In genomic region chrX:129769467-129770154, GRCh38 we compare ENCODE assay signal across 9 cellular contexts. TPM values are rescaled to one million over a fixed set of nuclear protein-coding genes. Genes with fewer than 3 reads are reported as not detected.
DNase-seq lines count a peak whose midpoint lies in the region; ATAC-seq and TF ChIP-seq lines count a peak whose summit lies in the region.
"Had no signal": no experiment of that assay in that cellular context is flagged by ENCODE, and none has a peak within 500 bp of the region (broad histone marks: within the 10 kb centered on the region; RNA-seq: fewer than 3 reads in every experiment).

No MANE protein-coding gene starts in this region.

- POLR2A ChIA-PET in CD4-positive, alpha-beta memory T cell (lab: Charles Lee; ENCODE audit: partially characterized antibody) = interaction anchor here (0.8 to 39.3 kb wide), 6 partner anchors 1 to 115 kb away, joined by 3 to 1390 read pairs (median 4); partner anchors contain the start of genes APLN and SASH3

- H3K27me3 Mint-ChIP-seq in CD4-positive, alpha-beta memory T cell = no peaks in the 10 kb centered on the region
- H3K27me3 Mint-ChIP-seq in activated naive CD4-positive, alpha-beta T cell treated with anti-CD3 and anti-CD28 coated beads, Interleukin-2, amount 50 U/mL, for 24 hours = no peaks in the 10 kb centered on the region
- no peaks in the 10 kb centered on the region for H3K27me3 Mint-ChIP-seq in mesothelial cell of epicardium (ENCODE audit: low read depth)

- peak; percentile 75 to 91 (median 83) for DNase-seq in CD4-positive, alpha-beta memory T cell
- DNase-seq in NB4 (ENCODE audit: low read depth) (peak; percentile 92), Right ventricle myocardium superior (no peak), mesothelial cell of epicardium (ENCODE audit: low spot score in 2 of 2, unreplicated experiment in 2 of 2) (no peak)
- no peak for DNase-seq in stimulated activated effector memory CD8-positive, alpha-beta T cell treated with anti-CD3 and anti-CD28 coated beads, Interleukin-12 subunit alpha, Interleukin-12 subunit beta, amount 100 ng/mL, for 72 hours (ENCODE audit: low spot score in 2 of 2)

- TF ChIP-seq CTCF in NB4 (IDR thresholded peaks at IDR 0.05; ENCODE audit: low read depth, low read length) (no peak), mesothelial cell of epicardium (IDR thresholded peaks at IDR 0.05; ENCODE audit: unreplicated experiment) (no peak)

- peak overlapping the region; percentile 77 to 91 (median 90) for H3K27ac Mint-ChIP-seq in CD4-positive, alpha-beta memory T cell
- H3K27ac Mint-ChIP-seq in activated naive CD4-positive, alpha-beta T cell treated with anti-CD3 and anti-CD28 coated beads, Interleukin-2, amount 50 U/mL, for 24 hours = peak overlapping the region; percentile 52
- peak overlapping the region; percentile 86 for H3K27ac Mint-ChIP-seq in stimulated activated effector memory CD8-positive, alpha-beta T cell treated with anti-CD3 and anti-CD28 coated beads, Interleukin-12 subunit alpha, Interleukin-12 subunit beta, amount 100 ng/mL, for 72 hours
- no peak overlapping the region for H3K27ac Mint-ChIP-seq in mesothelial cell of epicardium

- peaks cover 0 to 4% (median 0%) of the 10 kb centered on the region in 8 donors for H3K9me3 Mint-ChIP-seq in CD4-positive, alpha-beta memory T cell
- no peaks in the 10 kb centered on the region for H3K9me3 Mint-ChIP-seq in activated naive CD4-positive, alpha-beta T cell treated with anti-CD3 and anti-CD28 coated beads, Interleukin-2, amount 50 U/mL, for 24 hours
- no peaks in the 10 kb centered on the region for H3K9me3 Mint-ChIP-seq in stimulated activated effector memory CD8-positive, alpha-beta T cell treated with anti-CD3 and anti-CD28 coated beads, Interleukin-12 subunit alpha, Interleukin-12 subunit beta, amount 100 ng/mL, for 72 hours
- H3K9me3 Mint-ChIP-seq in mesothelial cell of epicardium = peaks cover 6% of the 10 kb centered on the region

- no peak overlapping the region for H3K4me3 ChIP-seq in CD4-positive, alpha-beta memory T cell (ENCODE audit: low read length in 2 of 2)
- H3K4me3 ChIP-seq in NB4 (ENCODE audit: low read depth, low read length) = no peak overlapping the region

- intact Hi-C loops in CD4-positive, alpha-beta memory T cell (cut with micrococcal nuclease) = loop anchor here (1.0 to 2.0 kb wide), 3 partner anchors 8 to 13 kb away; no protein-coding TSS in a partner anchor
- intact Hi-C loops in Right ventricle myocardium superior (cut with DNase I) = no loop called here

- CTCF ChIA-PET in CD4-positive, alpha-beta memory T cell (lab: Charles Lee; ENCODE audit: partially characterized antibody) = interaction anchor here (0.7 to 4.1 kb wide), 10 partner anchors 10 to 54 kb away, joined by 3 to 30 read pairs (median 4); partner anchors contain the start of gene SASH3

- no peaks in the 10 kb centered on the region for H3K9me3 ChIP-seq in CD4-positive, alpha-beta memory T cell (ENCODE audit: control insufficient read depth in 1 of 2, low read length in 2 of 2)

- ATAC-seq in GM21717 (IDR thresholded peaks at IDR 0.05; ENCODE audit: unreplicated experiment) = peak; percentile 35
- ATAC-seq in stimulated activated effector memory CD8-positive, alpha-beta T cell treated with anti-CD3 and anti-CD28 coated beads, Interleukin-12 subunit alpha, Interleukin-12 subunit beta, amount 100 ng/mL, for 72 hours = peak; percentile 84
- ATAC-seq in Right ventricle myocardium superior (ENCODE audit: poor library complexity) = no peak
- ATAC-seq in SK-N-SH treated with all-trans-retinoic acid at 6 μM for 48 hours = no peak

- peak overlapping the region; percentile 38 for H3K27ac ChIP-seq in CD4-positive, alpha-beta memory T cell (ENCODE audit: low read depth, low read length)
- H3K27ac ChIP-seq: C4-2B had no signal

- no peaks in the 10 kb centered on the region for H3K36me3 Mint-ChIP-seq in CD4-positive, alpha-beta memory T cell
- H3K36me3 Mint-ChIP-seq in activated naive CD4-positive, alpha-beta T cell treated with anti-CD3 and anti-CD28 coated beads, Interleukin-2, amount 50 U/mL, for 24 hours = no peaks in the 10 kb centered on the region
- H3K36me3 Mint-ChIP-seq in stimulated activated effector memory CD8-positive, alpha-beta T cell treated with anti-CD3 and anti-CD28 coated beads, Interleukin-12 subunit alpha, Interleukin-12 subunit beta, amount 100 ng/mL, for 72 hours = no peaks in the 10 kb centered on the region
- peaks cover 2% of the 10 kb centered on the region for H3K36me3 Mint-ChIP-seq in mesothelial cell of epicardium

- no peaks in the 10 kb centered on the region for H3K36me3 ChIP-seq in CD4-positive, alpha-beta memory T cell (ENCODE audit: insufficient read depth, low read length)

- H3K4me3 Mint-ChIP-seq in CD4-positive, alpha-beta memory T cell = peak overlapping the region; percentile 50 to 81 (median 70)
- H3K4me3 Mint-ChIP-seq in activated naive CD4-positive, alpha-beta T cell treated with anti-CD3 and anti-CD28 coated beads, Interleukin-2, amount 50 U/mL, for 24 hours = peak overlapping the region; percentile 54
- H3K4me3 Mint-ChIP-seq in stimulated activated effector memory CD8-positive, alpha-beta T cell treated with anti-CD3 and anti-CD28 coated beads, Interleukin-12 subunit alpha, Interleukin-12 subunit beta, amount 100 ng/mL, for 72 hours = peak overlapping the region; percentile 34
- H3K4me3 Mint-ChIP-seq in mesothelial cell of epicardium = no peak overlapping the region

- no peak for TF ChIP-seq POLR2A in NB4 (IDR thresholded peaks at IDR 0.05; ENCODE audit: extremely low read depth, insufficient read length)

- H3K4me1 Mint-ChIP-seq in CD4-positive, alpha-beta memory T cell = peaks cover 42 to 80% (median 58%) of the 10 kb centered on the region in 4 donors
- H3K4me1 Mint-ChIP-seq in activated naive CD4-positive, alpha-beta T cell treated with anti-CD3 and anti-CD28 coated beads, Interleukin-2, amount 50 U/mL, for 24 hours = peaks cover 67% of the 10 kb centered on the region
- peaks cover 52% of the 10 kb centered on the region for H3K4me1 Mint-ChIP-seq in stimulated activated effector memory CD8-positive, alpha-beta T cell treated with anti-CD3 and anti-CD28 coated beads, Interleukin-12 subunit alpha, Interleukin-12 subunit beta, amount 100 ng/mL, for 72 hours
- H3K4me1 Mint-ChIP-seq in mesothelial cell of epicardium = no peaks in the 10 kb centered on the region

- H3K27me3 ChIP-seq in CD4-positive, alpha-beta memory T cell (ENCODE audit: insufficient read depth, low read length) = no peaks in the 10 kb centered on the region

- peaks cover 82% of the 10 kb centered on the region for H3K4me1 ChIP-seq in CD4-positive, alpha-beta memory T cell (ENCODE audit: insufficient read depth, low read length)

TF ChIP-seq in SK-N-SH treated with all-trans-retinoic acid at 6 μM for 48 hours, 23 proteins besides CTCF, POLR2A, EP300 and RAD21:
- TF ChIP-seq CREB5 (CRISPR knock-in tag; IDR thresholded peaks at IDR 0.05; ENCODE audit: low read depth) (no peak), ISL1 (CRISPR knock-in tag; IDR thresholded peaks at IDR 0.05) (no peak), PPARA (CRISPR knock-in tag; IDR thresholded peaks at IDR 0.05; ENCODE audit: borderline replicate concordance) (no peak)
TF ChIP-seq in SK-N-SH treated with all-trans-retinoic acid at 6 μM for 48 hours: peak in this region for 0.

RNA-seq across cellular contexts. Expression of gene SASH3, which starts 10.1 kb away (rescaled TPM):
- total RNA-seq in CD4-positive, alpha-beta memory T cell = 100 to 1,000 TPM; 148 to 152 TPM
- 100 to 1,000 TPM in 1 of 2 donors, 10 to 100 TPM in 1; 83.3 to 211 TPM for polyA plus RNA-seq in CD4-positive, alpha-beta memory T cell
- total RNA-seq in Right ventricle myocardium superior (2.2 TPM), mesothelial cell of epicardium (not detected in 3 replicates)

RNA-seq across cellular contexts. Expression of gene XPNPEP2, which starts 30.8 kb away (rescaled TPM):
- under 1 TPM; 0.32 to 0.33 TPM for total RNA-seq in CD4-positive, alpha-beta memory T cell
- polyA plus RNA-seq in CD4-positive, alpha-beta memory T cell = under 1 TPM; 0.48 to 0.90 TPM
- total RNA-seq in Right ventricle myocardium superior (0.73 TPM), mesothelial cell of epicardium (3.5 to 4.2 TPM (median 4.0 TPM) in 3 replicates)

Comparison
In these comparisons a context has a peak if more than half of its experiments do, and no peak if none do; other contexts are left out.
1. DNase-seq: peak in CD4-positive, alpha-beta memory T cell (5 of 5) and NB4 (single experiment); none in stimulated activated effector memory CD8-positive, alpha-beta T cell treated with anti-CD3 and anti-CD28 coated beads, Interleukin-12 subunit alpha, Interleukin-12 subunit beta, amount 100 ng/mL, for 72 hours (0 of 2), Right ventricle myocardium superior (single experiment) and mesothelial cell of epicardium (0 of 2).
2. ATAC-seq: peak in GM21717 (single experiment) and stimulated activated effector memory CD8-positive, alpha-beta T cell treated with anti-CD3 and anti-CD28 coated beads, Interleukin-12 subunit alpha, Interleukin-12 subunit beta, amount 100 ng/mL, for 72 hours (single experiment); none in Right ventricle myocardium superior (single experiment) and SK-N-SH treated with all-trans-retinoic acid at 6 μM for 48 hours (single experiment).
3. RNA of gene SASH3, which starts 10.1 kb away (total RNA-seq): 148 to 152 TPM in CD4-positive, alpha-beta memory T cell; 2.2 TPM in Right ventricle myocardium superior (single experiment) and not detected in mesothelial cell of epicardium; every median in the first group is over 10 times any median in the second.